Comparison of ENCODE assay signal across 24 cellular contexts in genomic region chr18:74110149-74110548, GRCh38. TPM values are rescaled to one million over a fixed set of nuclear protein-coding genes. Genes with fewer than 3 reads are reported as not detected.
"Had no signal": no experiment of that assay in that cellular context is flagged by ENCODE, and none has a peak within 500 bp of the region (broad histone marks: within the 10 kb centered on the region; RNA-seq: fewer than 3 reads in every experiment).

No MANE protein-coding gene starts in this region.

- H3K9me3 ChIP-seq: pancreas, prostate gland, testis, upper lobe of right lung had no signal

- H3K27ac ChIP-seq: left ventricle myocardium inferior, pancreas, prostate gland, skin epidermis, stomach, testis, tibial artery, upper lobe of right lung had no signal

- H3K27me3 ChIP-seq: pancreas, stomach, testis, tibial artery, upper lobe of right lung had no signal

- DNase-seq: islet precursor cell; left ventricle myocardium inferior; naive thymus-derived CD8-positive, alpha-beta T cell; nucleus accumbens; pancreas; posterior cingulate gyrus; retina; right cardiac atrium; stimulated activated CD4-positive, alpha-beta T cell treated with anti-CD3 and anti-CD28 coated beads, Interleukin-12 subunit alpha, Interleukin-12 subunit beta, amount 100 ng/mL, for 4 hours; stimulated activated CD4-positive, alpha-beta T cell treated with anti-CD3 and anti-CD28 coated beads, Interleukin-15, amount 100 ng/mL, for 24 hours; stimulated activated CD4-positive, alpha-beta T cell treated with anti-CD3 and anti-CD28 coated beads, Interleukin-2, amount 100 ng/mL, for 24 hours; stimulated activated CD4-positive, alpha-beta T cell treated with anti-CD3 and anti-CD28 coated beads, Interleukin-4, amount 100 ng/mL, for 1 hour; stimulated activated naive B cell treated with anti-CD40 and anti-IgM and Interleukin-4, amounts not matched to agents 10 μg/mL and 1 μg/mL and 100 μg/mL, for 72 hours; stimulated activated naive CD8-positive, alpha-beta T cell treated with anti-CD3 and anti-CD28 coated beads, Interleukin-15, Interleukin-2, amounts not matched to agents 100 U/mL and 50 U/mL, for 24 hours; stomach; testis; tibial artery; trophoblast cell; upper lobe of right lung had no signal

- H3K4me1 ChIP-seq: left ventricle myocardium inferior, pancreas, prostate gland, stomach, testis, upper lobe of right lung had no signal

- H3K36me3 ChIP-seq: left ventricle myocardium inferior, pancreas, prostate gland, stomach, tibial artery, upper lobe of right lung had no signal

- H3K4me3 ChIP-seq: left ventricle myocardium inferior, lung, pancreas, prostate gland, skin epidermis, stomach, testis, tibial artery, upper lobe of right lung had no signal

- ATAC-seq: naive thymus-derived CD8-positive, alpha-beta T cell; pancreas; right cardiac atrium; sciatic nerve; stimulated activated naive B cell treated with anti-CD40 and anti-IgM and Interleukin-4, amounts not matched to agents 10 μg/mL and 1 μg/mL and 100 μg/mL, for 72 hours; stimulated activated naive CD8-positive, alpha-beta T cell treated with anti-CD3 and anti-CD28 coated beads, Interleukin-15, Interleukin-2, amounts not matched to agents 100 U/mL and 50 U/mL, for 24 hours; upper lobe of right lung had no signal

RNA-seq across cellular contexts. Expression of gene FBXO15, which starts 37.5 kb away (rescaled TPM):
- total RNA-seq: left ventricle myocardium inferior, lower leg skin had no signal
